In the genomic region with DNA sequence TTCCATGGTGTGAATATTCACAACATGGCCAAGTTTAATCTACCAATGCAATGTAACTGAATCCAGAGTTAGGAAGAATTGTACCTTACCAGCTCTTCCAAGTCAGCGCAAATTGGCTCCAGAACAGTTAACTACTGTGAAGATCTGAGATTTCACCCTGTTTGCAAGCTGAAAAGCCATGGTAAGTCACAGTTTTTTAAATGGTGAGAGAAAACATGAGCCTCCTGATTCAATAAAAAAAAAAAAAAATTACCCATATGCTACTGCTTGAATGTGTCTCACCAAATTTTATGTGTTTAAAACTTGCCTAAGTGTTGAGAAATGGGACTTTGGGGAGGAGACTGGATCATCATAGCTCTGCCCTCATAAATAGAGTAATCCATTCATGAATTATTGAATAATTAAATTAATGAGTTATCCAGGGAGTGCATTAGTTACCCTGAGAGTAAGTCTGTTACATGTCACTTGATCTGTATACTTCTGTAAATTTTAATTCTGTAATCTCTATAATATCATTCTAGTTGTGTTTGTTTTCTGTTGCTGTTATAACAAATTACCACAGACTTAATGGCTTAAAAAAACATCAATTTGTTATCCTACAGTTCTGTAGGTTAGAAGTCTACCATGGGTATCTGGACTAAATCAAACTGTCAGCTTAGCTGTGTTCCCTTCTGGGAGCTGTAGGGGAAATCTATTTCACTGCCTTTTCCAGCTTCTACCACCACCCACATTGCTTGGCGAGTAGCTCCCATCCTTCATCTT, we compare ENCODE assay signal across 23 cellular contexts.
DNase-seq lines count a peak whose midpoint lies in the region; ATAC-seq, FAIRE-seq and TF ChIP-seq lines count a peak whose summit lies in the region.
"Had no signal": no experiment of that assay in that cellular context is flagged by ENCODE, and none has a peak within 500 bp of the region (broad histone marks: within the 10 kb centered on the region; RNA-seq: fewer than 3 reads in every experiment).

No MANE protein-coding gene starts in this region.

- H3K4me3 Mint-ChIP-seq in neural progenitor cell = no peak overlapping the region
- H3K4me3 Mint-ChIP-seq: B cell; CD14-positive monocyte; CD4-positive, alpha-beta T cell; CD8-positive, alpha-beta memory T cell had no signal

- H2AFZ ChIP-seq in SK-N-SH (ENCODE audit: low read depth) (no peak overlapping the region), neural progenitor cell (replicated peaks) (peak overlapping the region; percentile 57)

- DNase-seq in BE2C (peak; percentile 61), SK-N-SH (peak; percentile 51), neural progenitor cell (ENCODE audit: low spot score) (no peak), NCI-H345 (lab: John Stamatoyannopoulos, UW) (no peak), NCI-H1436 treated with DMSO at 0.1 percent for 48 hours (lab: John Stamatoyannopoulos, UW) (no peak)
- DNase-seq: CD4-positive, alpha-beta T cell; CD8-positive, alpha-beta memory T cell; DMS 273 treated with DMSO at 0.1 percent for 48 hours; DMS53; DMS79 treated with DMSO at 0.1 percent for 48 hours; GF-D8; GOT3 had no signal

- H3K4me1 ChIP-seq in BE2C (peaks cover 18% of the 10 kb centered on the region), SK-N-SH (ENCODE audit: control insufficient read depth in 1 of 2, insufficient read depth in 2 of 2, low read depth in 1 of 2, low read length in 1 of 2) (no peaks in the 10 kb centered on the region; a peak in 1 of 4 replicates), neural progenitor cell (peaks cover 12% of the 10 kb centered on the region)
- H3K4me1 ChIP-seq: BLaER1 treated with 17β-estradiol and CSF1 and Interleukin-3, amounts not matched to agents 10 nM and 100 nM had no signal

- H3K4me1 Mint-ChIP-seq in neural progenitor cell = peaks cover 6% of the 10 kb centered on the region
- H3K4me1 Mint-ChIP-seq: B cell; CD14-positive monocyte; CD8-positive, alpha-beta memory T cell had no signal

- FAIRE-seq in endometrium (lab: Jason Lieb, UNC) = peak; percentile 60
- FAIRE-seq: D721Med, GM12891, GM18507, H54 had no signal

- H3K79me2 ChIP-seq in SK-N-SH (ENCODE audit: insufficient read depth) (no peaks in the 10 kb centered on the region), neural progenitor cell (ENCODE audit: low read depth) (no peaks in the 10 kb centered on the region)

- TF ChIP-seq CTCF in BE2C (IDR thresholded peaks at IDR 0.05; ENCODE audit: low read depth, low read length) = peak; percentile 19
- no peak for TF ChIP-seq CTCF in SK-N-SH (IDR thresholded peaks at IDR 0.05)
- TF ChIP-seq CTCF in neural progenitor cell (IDR thresholded peaks at IDR 0.05) = no peak

- no peaks in the 10 kb centered on the region for H3K9me3 Mint-ChIP-seq in neural progenitor cell

- H3K9ac ChIP-seq in SK-N-SH (no peak overlapping the region), neural progenitor cell (no peak overlapping the region)
- H3K9ac ChIP-seq: BLaER1 treated with 17β-estradiol and CSF1 and Interleukin-3, amounts not matched to agents 10 nM and 100 nM had no signal

- H3K27ac Mint-ChIP-seq in neural progenitor cell = no peak overlapping the region
- H3K27ac Mint-ChIP-seq: B cell; CD14-positive monocyte; CD4-positive, alpha-beta T cell; CD8-positive, alpha-beta memory T cell had no signal

- H3K4me2 ChIP-seq in SK-N-SH (no peak overlapping the region), neural progenitor cell (no peak overlapping the region)
- H3K4me2 ChIP-seq: BLaER1 treated with 17β-estradiol and CSF1 and Interleukin-3, amounts not matched to agents 10 nM and 100 nM had no signal

- H3K27me3 ChIP-seq in BE2C (no peaks in the 10 kb centered on the region), SK-N-SH (ENCODE audit: insufficient read depth) (no peaks in the 10 kb centered on the region), neural progenitor cell (no peaks in the 10 kb centered on the region)
- H3K27me3 ChIP-seq: BLaER1 treated with 17β-estradiol and CSF1 and Interleukin-3, amounts not matched to agents 10 nM and 100 nM had no signal

- WGBS in SK-N-SH (ENCODE audit: low lambda C conversion rate) = 50% methylated on average over 2 of the region's 2 CpGs

- no peaks in the 10 kb centered on the region for H3K36me3 Mint-ChIP-seq in neural progenitor cell
- H3K36me3 Mint-ChIP-seq: CD14-positive monocyte; CD8-positive, alpha-beta memory T cell had no signal

- H3K36me3 ChIP-seq in BE2C (no peaks in the 10 kb centered on the region), SK-N-SH (replicated peaks in 1 of 2; ENCODE audit: control insufficient read depth in 1 of 2, insufficient read depth in 2 of 2, low read length in 1 of 2) (no peaks in the 10 kb centered on the region), neural progenitor cell (no peaks in the 10 kb centered on the region)
- H3K36me3 ChIP-seq: BLaER1 treated with 17β-estradiol and CSF1 and Interleukin-3, amounts not matched to agents 10 nM and 100 nM; HAP-1 had no signal

- H3K27ac ChIP-seq in SK-N-SH (ENCODE audit: low read depth in 2 of 2, low read length in 1 of 2) = peak overlapping the region in 1 of 2 experiments; percentile 48; a peak in 2 of 4 replicates
- H3K27ac ChIP-seq in neural progenitor cell = no peak overlapping the region
- H3K27ac ChIP-seq: 22Rv1; BLaER1 treated with 17β-estradiol and CSF1 and Interleukin-3, amounts not matched to agents 10 nM and 100 nM had no signal

- peak in 1 of 2 experiments; percentile 39; a peak in 2 of 4 replicates for TF ChIP-seq EP300 in SK-N-SH (IDR thresholded peaks at IDR 0.05; ENCODE audit: borderline replicate concordance in 1 of 2, low read depth in 1 of 2, low read length in 1 of 2)

- no peaks in the 10 kb centered on the region for H3K9me2 ChIP-seq in SK-N-SH

- no peak for ATAC-seq in HG03457 (IDR thresholded peaks at IDR 0.05; ENCODE audit: unreplicated experiment)

- POLR2A ChIA-PET in SK-N-SH (lab: Yijun Ruan, JAX) = no interaction called here

- H3F3A ChIP-seq in SK-N-SH (replicated peaks; ENCODE audit: insufficient read depth) (no peaks in the 10 kb centered on the region), neural progenitor cell (ENCODE audit: low read depth) (peaks cover 5% of the 10 kb centered on the region)

- TF ChIP-seq RAD21 in SK-N-SH (IDR thresholded peaks at IDR 0.05; ENCODE audit: low read length) = peak; percentile 17; the same call in 1 of the 2 replicates

- CTCF ChIA-PET in SK-N-SH (lab: Yijun Ruan, JAX) = no interaction called here

- H3K4me3 ChIP-seq in BE2C (ENCODE audit: low read depth, low read length) (no peak overlapping the region), SK-N-SH (ENCODE audit: low read depth in 2 of 2, low read length in 1 of 2) (no peak overlapping the region), neural progenitor cell (no peak overlapping the region)
- H3K4me3 ChIP-seq: BLaER1 treated with 17β-estradiol and CSF1 and Interleukin-3, amounts not matched to agents 10 nM and 100 nM; HAP-1 had no signal

- H4K20me1 ChIP-seq in SK-N-SH (ENCODE audit: insufficient read depth) = no peaks in the 10 kb centered on the region
- no peaks in the 10 kb centered on the region for H4K20me1 ChIP-seq in neural progenitor cell (ENCODE audit: low read depth)
- H4K20me1 ChIP-seq: BLaER1 treated with 17β-estradiol and CSF1 and Interleukin-3, amounts not matched to agents 10 nM and 100 nM had no signal

- H3K9me3 ChIP-seq in BE2C (no peaks in the 10 kb centered on the region), SK-N-SH (no peaks in the 10 kb centered on the region), neural progenitor cell (ENCODE audit: low read depth) (no peaks in the 10 kb centered on the region)
- H3K9me3 ChIP-seq: BLaER1 treated with 17β-estradiol and CSF1 and Interleukin-3, amounts not matched to agents 10 nM and 100 nM; HAP-1 had no signal

- H3K27me3 Mint-ChIP-seq in neural progenitor cell (ENCODE audit: insufficient read depth, low read depth) = no peaks in the 10 kb centered on the region
- H3K27me3 Mint-ChIP-seq: B cell; CD4-positive, alpha-beta T cell; CD8-positive, alpha-beta memory T cell had no signal

TF ChIP-seq in SK-N-SH, 30 proteins besides CTCF, POLR2A, EP300 and RAD21:
- peak; percentile 22; the same call in 1 of the 2 replicates for TF ChIP-seq TCF12 (IDR thresholded peaks at IDR 0.05)
- TF ChIP-seq GATA2 (CRISPR knock-in tag; IDR thresholded peaks at IDR 0.05) = 0 out of 2 replicates have a peak, but pooled peaks have one; percentile 29
- no peak for TF ChIP-seq SMC3 (IDR thresholded peaks at IDR 0.05; ENCODE audit: low read depth, low read length)

Comparison
In these comparisons a context has a peak if more than half of its experiments do, and no peak if none do; other contexts are left out.
1. DNase-seq: peak in BE2C (single experiment) and SK-N-SH (single experiment); none in neural progenitor cell (single experiment), NCI-H345 (single experiment) and NCI-H1436 treated with DMSO at 0.1 percent for 48 hours (single experiment).